2 cellular contexts compared by ENCODE assay signal in genomic region chr1:91765293-91765692, GRCh38.
TF ChIP-seq lines count a peak whose summit lies in the region.

No MANE protein-coding gene starts in this region.

TF ChIP-seq in IMR-90, 13 proteins besides CTCF, POLR2A, EP300 and RAD21 (continued from another document):
- no peak for TF ChIP-seq FOS (IDR thresholded peaks at IDR 0.05; ENCODE audit: low read depth, low read length)
- TF ChIP-seq USF2 (IDR thresholded peaks at IDR 0.05; ENCODE audit: low read depth, low read length), result no peak
- TF ChIP-seq CHD1 (IDR thresholded peaks at IDR 0.05; ENCODE audit: low read depth, low read length), result no peak
- no peak for TF ChIP-seq MAZ (IDR thresholded peaks at IDR 0.05; ENCODE audit: borderline replicate concordance, low read depth, low read length)
- no peak for TF ChIP-seq ELK1 (IDR thresholded peaks at IDR 0.05; ENCODE audit: borderline replicate concordance, low read depth, low read length)
- TF ChIP-seq CEBPB (IDR thresholded peaks at IDR 0.05; ENCODE audit: low read depth, low read length), result no peak
- TF ChIP-seq BHLHE40 (IDR thresholded peaks at IDR 0.05; ENCODE audit: low read depth, low read length), result no peak
- no peak for TF ChIP-seq MXI1 (IDR thresholded peaks at IDR 0.05; ENCODE audit: borderline replicate concordance, low read depth, low read length)
- no peak for TF ChIP-seq NFE2L2 (IDR thresholded peaks at IDR 0.05; ENCODE audit: low read depth, low read length)
- no peak for TF ChIP-seq RFX5 (IDR thresholded peaks at IDR 0.05; ENCODE audit: low read depth, low read length)

TF ChIP-seq in WTC11, 78 proteins besides CTCF, POLR2A, EP300 and RAD21 (continued from another document):
- TF ChIP-seq NR2C2 (CRISPR knock-in tag; IDR thresholded peaks at IDR 0.05), result no peak
- TF ChIP-seq HMGA2 (CRISPR knock-in tag; IDR thresholded peaks at IDR 0.05), result no peak
- TF ChIP-seq ATF2 (CRISPR knock-in tag; IDR thresholded peaks at IDR 0.05; ENCODE audit: borderline replicate concordance, low read depth), result no peak
- TF ChIP-seq ZNF425 (CRISPR knock-in tag; conservative IDR thresholded peaks at IDR 0.05), result no peak
- no peak for TF ChIP-seq E2F4 (CRISPR knock-in tag; IDR thresholded peaks at IDR 0.05; ENCODE audit: borderline replicate concordance, low read depth)
- TF ChIP-seq AFF4 (CRISPR knock-in tag; IDR thresholded peaks at IDR 0.05; ENCODE audit: borderline replicate concordance), result no peak
